Comparison of ENCODE assay signal across 1 cellular context in the genomic region with DNA sequence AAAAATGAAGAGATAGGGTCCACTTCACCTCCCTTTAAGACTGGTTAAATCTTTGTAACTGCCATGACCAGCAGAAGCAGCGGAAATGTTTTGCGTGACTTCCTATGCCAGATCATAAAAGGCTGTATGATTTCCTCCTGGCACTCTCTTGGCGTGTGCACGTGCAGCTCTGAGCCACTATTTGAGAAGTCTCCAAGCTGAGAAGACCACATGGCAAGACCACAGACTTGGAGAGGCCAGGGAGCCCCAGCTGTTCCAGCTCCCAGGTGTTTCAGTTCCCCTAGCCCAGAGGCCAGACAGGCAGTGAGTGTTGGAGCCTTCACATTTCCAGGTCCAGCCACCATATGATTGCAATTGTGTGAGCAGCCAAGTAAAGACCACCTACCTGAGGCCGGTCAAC.
TF ChIP-seq lines count a peak whose summit lies in the region.

No MANE protein-coding gene starts in this region.

TF ChIP-seq in WTC11, 78 proteins besides CTCF, POLR2A, EP300 and RAD21 (continued from another document):
- TF ChIP-seq, protein P1, sequence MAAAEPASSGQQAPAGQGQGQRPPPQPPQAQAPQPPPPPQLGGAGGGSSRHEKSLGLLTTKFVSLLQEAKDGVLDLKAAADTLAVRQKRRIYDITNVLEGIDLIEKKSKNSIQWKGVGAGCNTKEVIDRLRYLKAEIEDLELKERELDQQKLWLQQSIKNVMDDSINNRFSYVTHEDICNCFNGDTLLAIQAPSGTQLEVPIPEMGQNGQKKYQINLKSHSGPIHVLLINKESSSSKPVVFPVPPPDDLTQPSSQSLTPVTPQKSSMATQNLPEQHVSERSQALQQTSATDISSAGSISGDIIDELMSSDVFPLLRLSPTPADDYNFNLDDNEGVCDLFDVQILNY (CRISPR knock-in tag; IDR thresholded peaks at IDR 0.05), result no peak
- TF ChIP-seq RELA (CRISPR knock-in tag; IDR thresholded peaks at IDR 0.05; ENCODE audit: borderline replicate concordance) (no peak), NFE2L1 (CRISPR knock-in tag; IDR thresholded peaks at IDR 0.05) (no peak), GABPB1 (CRISPR knock-in tag; IDR thresholded peaks at IDR 0.05) (no peak), ZBTB21 (CRISPR knock-in tag; IDR thresholded peaks at IDR 0.05; ENCODE audit: borderline replicate concordance) (no peak), CREB1 (CRISPR knock-in tag; IDR thresholded peaks at IDR 0.05) (no peak), ZBTB43 (CRISPR knock-in tag; IDR thresholded peaks at IDR 0.05) (no peak), TEAD1 (CRISPR knock-in tag; IDR thresholded peaks at IDR 0.05) (no peak)
- TF ChIP-seq, protein P2, sequence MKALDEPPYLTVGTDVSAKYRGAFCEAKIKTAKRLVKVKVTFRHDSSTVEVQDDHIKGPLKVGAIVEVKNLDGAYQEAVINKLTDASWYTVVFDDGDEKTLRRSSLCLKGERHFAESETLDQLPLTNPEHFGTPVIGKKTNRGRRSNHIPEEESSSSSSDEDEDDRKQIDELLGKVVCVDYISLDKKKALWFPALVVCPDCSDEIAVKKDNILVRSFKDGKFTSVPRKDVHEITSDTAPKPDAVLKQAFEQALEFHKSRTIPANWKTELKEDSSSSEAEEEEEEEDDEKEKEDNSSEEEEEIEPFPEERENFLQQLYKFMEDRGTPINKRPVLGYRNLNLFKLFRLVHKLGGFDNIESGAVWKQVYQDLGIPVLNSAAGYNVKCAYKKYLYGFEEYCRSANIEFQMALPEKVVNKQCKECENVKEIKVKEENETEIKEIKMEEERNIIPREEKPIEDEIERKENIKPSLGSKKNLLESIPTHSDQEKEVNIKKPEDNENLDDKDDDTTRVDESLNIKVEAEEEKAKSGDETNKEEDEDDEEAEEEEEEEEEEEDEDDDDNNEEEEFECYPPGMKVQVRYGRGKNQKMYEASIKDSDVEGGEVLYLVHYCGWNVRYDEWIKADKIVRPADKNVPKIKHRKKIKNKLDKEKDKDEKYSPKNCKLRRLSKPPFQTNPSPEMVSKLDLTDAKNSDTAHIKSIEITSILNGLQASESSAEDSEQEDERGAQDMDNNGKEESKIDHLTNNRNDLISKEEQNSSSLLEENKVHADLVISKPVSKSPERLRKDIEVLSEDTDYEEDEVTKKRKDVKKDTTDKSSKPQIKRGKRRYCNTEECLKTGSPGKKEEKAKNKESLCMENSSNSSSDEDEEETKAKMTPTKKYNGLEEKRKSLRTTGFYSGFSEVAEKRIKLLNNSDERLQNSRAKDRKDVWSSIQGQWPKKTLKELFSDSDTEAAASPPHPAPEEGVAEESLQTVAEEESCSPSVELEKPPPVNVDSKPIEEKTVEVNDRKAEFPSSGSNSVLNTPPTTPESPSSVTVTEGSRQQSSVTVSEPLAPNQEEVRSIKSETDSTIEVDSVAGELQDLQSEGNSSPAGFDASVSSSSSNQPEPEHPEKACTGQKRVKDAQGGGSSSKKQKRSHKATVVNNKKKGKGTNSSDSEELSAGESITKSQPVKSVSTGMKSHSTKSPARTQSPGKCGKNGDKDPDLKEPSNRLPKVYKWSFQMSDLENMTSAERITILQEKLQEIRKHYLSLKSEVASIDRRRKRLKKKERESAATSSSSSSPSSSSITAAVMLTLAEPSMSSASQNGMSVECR (CRISPR knock-in tag; IDR thresholded peaks at IDR 0.05; ENCODE audit: borderline replicate concordance), result no peak
- TF ChIP-seq, protein P3, sequence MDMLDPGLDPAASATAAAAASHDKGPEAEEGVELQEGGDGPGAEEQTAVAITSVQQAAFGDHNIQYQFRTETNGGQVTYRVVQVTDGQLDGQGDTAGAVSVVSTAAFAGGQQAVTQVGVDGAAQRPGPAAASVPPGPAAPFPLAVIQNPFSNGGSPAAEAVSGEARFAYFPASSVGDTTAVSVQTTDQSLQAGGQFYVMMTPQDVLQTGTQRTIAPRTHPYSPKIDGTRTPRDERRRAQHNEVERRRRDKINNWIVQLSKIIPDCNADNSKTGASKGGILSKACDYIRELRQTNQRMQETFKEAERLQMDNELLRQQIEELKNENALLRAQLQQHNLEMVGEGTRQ (CRISPR knock-in tag; IDR thresholded peaks at IDR 0.05), result no peak
TF ChIP-seq in WTC11: peak in this region for 0.
